20 cellular contexts compared by ENCODE assay signal in genomic region chr18:56716692-56717146, GRCh38.
A peak's percentile ranks its signal among the peaks of the same experiment; 100 is the strongest.
DNase-seq lines count a peak whose midpoint lies in the region; ATAC-seq, FAIRE-seq and TF ChIP-seq lines count a peak whose summit lies in the region.
"Had no signal": no experiment of that assay in that cellular context is flagged by ENCODE, and none has a peak within 500 bp of the region (broad histone marks: within the 10 kb centered on the region; RNA-seq: fewer than 3 reads in every experiment).

No MANE protein-coding gene starts in this region.

- intact Hi-C loops in head of caudate nucleus (cut with DNase I) = no loop called here

- DNase-seq in GM12892 (ENCODE audit: insufficient read length) = no peak
- peak; percentile 50 for DNase-seq in OCI-M1 (lab: John Stamatoyannopoulos, UW)
- DNase-seq in iris pigment epithelial cell (ENCODE audit: low read depth) = peak; percentile 7
- no peak for DNase-seq in activated CD4-positive, CD25-positive, alpha-beta regulatory T cell treated with anti-CD3 and anti-CD28 coated beads, Interleukin-2, amount 50 U/mL, for 72 hours
- no peak for DNase-seq in head of caudate nucleus
- DNase-seq in ureter (ENCODE audit: low spot score) = no peak
- DNase-seq: activated CD4-positive, alpha-beta memory T cell treated with anti-CD3 and anti-CD28 coated beads, Interleukin-2, amount 10 ng/mL, durations not matched to agents 7 days and 5 days; CD4-positive, alpha-beta T cell; DMS 273 treated with DMSO at 0.1 percent for 48 hours; dorsolateral prefrontal cortex; left ventricle myocardium superior; NCI-H1930; small intestine; stomach; trophoblast cell; WERI-Rb-1 had no signal

- no peak overlapping the region for H3K27ac ChIP-seq in gastroesophageal sphincter
- H3K27ac ChIP-seq: dorsolateral prefrontal cortex, neural progenitor cell, SK-N-MC, stomach, WERI-Rb-1 had no signal

- ATAC-seq in HG02610 (IDR thresholded peaks at IDR 0.05; ENCODE audit: unreplicated experiment) (peak; percentile 75), gastroesophageal sphincter (no peak)
- ATAC-seq: left ventricle myocardium superior had no signal

- no peaks in the 10 kb centered on the region for H3K4me1 ChIP-seq in gastroesophageal sphincter
- H3K4me1 ChIP-seq: stomach had no signal

- TF ChIP-seq CTCF in gastroesophageal sphincter (IDR thresholded peaks at IDR 0.05) = no peak

- TF ChIP-seq POLR2A in GM12892 (IDR thresholded peaks at IDR 0.05; ENCODE audit: low read depth, low read length) = no peak
- no peak for TF ChIP-seq POLR2A in gastroesophageal sphincter (IDR thresholded peaks at IDR 0.05)

- WGBS in gastroesophageal sphincter (ENCODE audit: low coverage in 1 of 2), 2 donors = 67 to 89% methylated on average over 2 of the region's 2 CpGs

- no peaks in the 10 kb centered on the region for H3K9me3 ChIP-seq in gastroesophageal sphincter
- H3K9me3 ChIP-seq: stomach had no signal

- no peaks in the 10 kb centered on the region for H3K27me3 ChIP-seq in gastroesophageal sphincter
- H3K27me3 ChIP-seq: dorsolateral prefrontal cortex, neural progenitor cell, stomach had no signal

- peaks cover 0 to 19% of the 10 kb centered on the region in 2 donors for H3K36me3 ChIP-seq in gastroesophageal sphincter
- H3K36me3 ChIP-seq: neural progenitor cell, WERI-Rb-1 had no signal

- TF ChIP-seq EP300 in gastroesophageal sphincter (IDR thresholded peaks at IDR 0.05) = no peak

- peak; percentile 65 for FAIRE-seq in GM12892 (lab: Jason Lieb, UNC)

- no peak overlapping the region for H3K4me3 ChIP-seq in gastroesophageal sphincter
- H3K4me3 ChIP-seq: dorsolateral prefrontal cortex, neural progenitor cell, SK-N-MC, stomach had no signal

Comparison
In these comparisons a context has a peak if more than half of its experiments do, and no peak if none do; other contexts are left out.
1. DNase-seq: peak in OCI-M1 (single experiment) and iris pigment epithelial cell (single experiment); none in GM12892 (single experiment), activated CD4-positive, CD25-positive, alpha-beta regulatory T cell treated with anti-CD3 and anti-CD28 coated beads, Interleukin-2, amount 50 U/mL, for 72 hours (single experiment), head of caudate nucleus (0 of 42) and ureter (single experiment).